In the genomic region with DNA sequence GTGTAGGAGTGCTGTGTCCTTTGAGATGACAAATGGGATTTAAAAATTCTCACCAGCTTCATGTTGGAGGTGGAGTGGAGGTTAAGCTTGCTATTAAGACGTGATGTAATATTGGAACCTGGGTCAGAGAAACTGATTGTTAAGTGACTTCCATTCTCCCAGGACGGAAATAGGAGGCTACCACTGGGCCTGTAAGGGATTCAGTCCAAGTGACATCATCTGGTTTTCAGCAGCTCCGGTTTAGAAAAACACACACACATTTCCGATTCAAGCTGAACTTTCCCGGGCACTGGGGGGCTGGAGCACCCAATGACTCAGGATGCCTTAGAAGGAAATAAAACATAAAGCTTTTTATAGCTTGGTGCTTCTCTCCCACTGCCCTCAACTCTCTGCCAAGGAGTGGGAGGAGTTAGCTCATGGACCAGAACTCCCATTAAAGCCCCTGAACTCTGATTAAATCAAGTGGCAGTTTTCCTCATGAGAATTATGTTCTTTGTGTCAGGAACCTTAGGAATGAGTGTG, we compare ENCODE assay signal across 9 cellular contexts. TPM values are rescaled to one million over a fixed set of nuclear protein-coding genes. Genes with fewer than 3 reads are reported as not detected.
DNase-seq lines count a peak whose midpoint lies in the region; ATAC-seq and TF ChIP-seq lines count a peak whose summit lies in the region.
"Had no signal": no experiment of that assay in that cellular context is flagged by ENCODE, and none has a peak within 500 bp of the region (broad histone marks: within the 10 kb centered on the region; RNA-seq: fewer than 3 reads in every experiment).

No MANE protein-coding gene starts in this region.

- ATAC-seq in HG03045 (IDR thresholded peaks at IDR 0.05; ENCODE audit: unreplicated experiment) (no peak), GM21526 (IDR thresholded peaks at IDR 0.05; ENCODE audit: low FRiP score, unreplicated experiment) (no peak)

- no peaks in the 10 kb centered on the region for H3K27me3 ChIP-seq in kidney epithelial cell (ENCODE audit: control insufficient read depth, insufficient read depth, low read length)
- H3K27me3 ChIP-seq in subcutaneous abdominal adipose tissue (ENCODE audit: control insufficient read depth in 5 of 5, insufficient read depth in 4 of 5, low read length in 5 of 5) = no peaks in the 10 kb centered on the region

- DNase-seq in DMS 273 (lab: John Stamatoyannopoulos, UW; ENCODE audit: unreplicated experiment) (peak; percentile 57), DMS 273 treated with DMSO at 0.1 percent for 48 hours (lab: John Stamatoyannopoulos, UW) (no peak), astrocyte of the spinal cord (ENCODE audit: low read depth, low spot score) (peak; percentile 98), kidney epithelial cell (ENCODE audit: low read depth) (peak; percentile 98)
- DNase-seq in stimulated activated CD4-positive, alpha-beta T cell treated with anti-CD3 and anti-CD28 coated beads, Interleukin-4, amount 100 ng/mL, for 1 hour = no peak

- H3K27ac ChIP-seq in subcutaneous abdominal adipose tissue (ENCODE audit: low read depth, low read length) = peak overlapping the region; percentile 69
- H3K27ac ChIP-seq: 22Rv1 had no signal

- H3K36me3 ChIP-seq in kidney epithelial cell (ENCODE audit: control insufficient read depth, insufficient read depth, low read length) (no peaks in the 10 kb centered on the region), subcutaneous abdominal adipose tissue (ENCODE audit: control insufficient read depth in 5 of 5, insufficient read depth in 5 of 5, low read length in 5 of 5) (peaks cover 22 to 35% (median 26%) of the 10 kb centered on the region in 5 donors)

- H3K9me3 ChIP-seq in subcutaneous abdominal adipose tissue (ENCODE audit: control insufficient read depth in 5 of 5, low read length in 5 of 5) = no peaks in the 10 kb centered on the region

- no peak overlapping the region for H3K4me3 ChIP-seq in astrocyte of the spinal cord (ENCODE audit: low read depth, low read length)
- no peak overlapping the region for H3K4me3 ChIP-seq in kidney epithelial cell (ENCODE audit: low read depth, low read length)
- H3K4me3 ChIP-seq in subcutaneous abdominal adipose tissue (ENCODE audit: low read depth in 1 of 5, low read length in 5 of 5) = no peak overlapping the region

- TF ChIP-seq CTCF in astrocyte of the spinal cord (IDR thresholded peaks at IDR 0.05; ENCODE audit: low read depth, low read length) (no peak), kidney epithelial cell (IDR thresholded peaks at IDR 0.05; ENCODE audit: insufficient read depth, low read length, poor library complexity, severe bottlenecking) (no peak)

- peak overlapping the region in 1 of 5 donors; percentile 16 for H3K9ac ChIP-seq in subcutaneous abdominal adipose tissue (ENCODE audit: low read length in 5 of 5)

- peaks cover 4 to 24% (median 12%) of the 10 kb centered on the region in 5 donors for H3K4me1 ChIP-seq in subcutaneous abdominal adipose tissue (ENCODE audit: control insufficient read depth in 5 of 5, insufficient read depth in 5 of 5, low read length in 5 of 5)

- in situ Hi-C loops in astrocyte of the spinal cord (cut with HindIII; ENCODE audit: low sequenced_read_pairs) = loop anchor here (25.0 kb wide), 1 partner anchor 303 kb away; no protein-coding TSS in a partner anchor

RNA-seq across cellular contexts. Expression of gene CALM1, which starts 12.4 kb away (rescaled TPM):
- 293 and 328 TPM in 2 replicates for total RNA-seq in kidney epithelial cell

Comparison
In these comparisons a context has a peak if more than half of its experiments do, and no peak if none do; other contexts are left out.
1. DNase-seq: peak in DMS 273 (single experiment), astrocyte of the spinal cord (single experiment) and kidney epithelial cell (single experiment); none in DMS 273 treated with DMSO at 0.1 percent for 48 hours (single experiment) and stimulated activated CD4-positive, alpha-beta T cell treated with anti-CD3 and anti-CD28 coated beads, Interleukin-4, amount 100 ng/mL, for 1 hour (single experiment).